ENCODE assay signal across 1 cellular context in the genomic region with DNA sequence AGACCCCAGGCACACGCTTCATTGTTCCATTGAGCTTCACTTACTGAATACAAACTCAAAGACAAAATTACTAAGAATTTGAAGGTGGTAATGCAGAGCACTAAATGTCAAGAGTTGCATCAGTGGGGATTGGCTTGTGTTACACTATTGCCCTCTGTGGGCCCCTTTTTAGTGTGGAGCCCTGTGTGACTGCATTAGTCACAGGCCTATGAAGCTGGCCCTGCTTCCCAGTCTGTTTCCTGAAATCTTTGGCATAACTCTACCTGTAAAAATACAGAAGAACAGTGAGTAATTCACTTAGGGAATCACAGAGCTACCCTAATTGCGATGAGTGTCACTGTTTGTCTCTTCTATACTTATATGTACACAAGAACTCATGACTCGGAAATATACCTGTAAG.
TF ChIP-seq lines count a peak whose summit lies in the region.

No MANE protein-coding gene starts in this region.

TF ChIP-seq in endothelial cell of umbilical vein, 7 proteins besides CTCF, POLR2A, EP300 and RAD21:
- no peak for TF ChIP-seq EZH2 (IDR thresholded peaks at IDR 0.05; ENCODE audit: borderline replicate concordance, low read depth, low read length, severe bottlenecking)
- peak; percentile 83 for TF ChIP-seq FOS (IDR thresholded peaks at IDR 0.05; ENCODE audit: borderline replicate concordance, insufficient read depth, low read length)
- peak; percentile 58 for TF ChIP-seq POLR2AphosphoS5 (IDR thresholded peaks at IDR 0.05; ENCODE audit: insufficient read depth, low read depth, low read length)
- TF ChIP-seq JUN (IDR thresholded peaks at IDR 0.05; ENCODE audit: borderline replicate concordance, insufficient read depth, insufficient read length, low read depth) = peak; percentile 37
